ENCODE assay signal across 16 cellular contexts in the genomic region with DNA sequence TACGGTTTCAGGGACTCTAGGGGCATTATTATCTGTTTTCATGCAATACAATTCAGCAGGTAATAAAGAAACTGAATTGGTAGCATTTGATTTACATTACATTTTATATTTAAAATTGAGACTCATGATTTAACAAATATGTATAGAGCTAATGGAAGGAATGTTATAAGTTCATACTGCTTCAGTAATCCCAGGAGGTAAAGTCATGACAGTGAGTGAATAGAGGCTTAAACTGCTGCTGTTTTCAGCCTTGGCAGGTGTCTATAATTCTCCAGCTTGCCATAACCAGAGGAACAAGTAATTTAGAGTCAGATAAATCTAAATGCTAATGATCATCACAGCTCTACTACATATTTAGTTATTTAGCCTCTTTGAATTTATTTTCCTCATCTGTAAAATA.
DNase-seq lines count a peak whose midpoint lies in the region; ATAC-seq and TF ChIP-seq lines count a peak whose summit lies in the region.
"Had no signal": no experiment of that assay in that cellular context is flagged by ENCODE, and none has a peak within 500 bp of the region (broad histone marks: within the 10 kb centered on the region; RNA-seq: fewer than 3 reads in every experiment).

No MANE protein-coding gene starts in this region.

- intact Hi-C loops in right cardiac atrium (cut with DNase I) = no loop called here
- intact Hi-C loops in ovary (cut with DNase I) = no loop called here

- TF ChIP-seq RAD21 in neural cell (conservative IDR thresholded peaks at IDR 0.05) = no peak

- no peak overlapping the region for H3K4me3 ChIP-seq in Loucy (ENCODE audit: low read length, poor library complexity, severe bottlenecking)
- peak overlapping the region; percentile 36 for H3K4me3 ChIP-seq in neural cell (ENCODE audit: low read length)
- H3K4me3 ChIP-seq in right cardiac atrium (ENCODE audit: low read length) = no peak overlapping the region
- no peak overlapping the region for H3K4me3 ChIP-seq in ovary
- H3K4me3 ChIP-seq: A549; BLaER1 treated with 17β-estradiol and CSF1 and Interleukin-3, amounts not matched to agents 10 nM and 100 nM had no signal

- H2AFZ ChIP-seq in Loucy (ENCODE audit: low read length) (peak overlapping the region; percentile 49; the same call in 1 of the 2 replicates), neural cell (ENCODE audit: low read depth, low read length) (no peak overlapping the region)

- H4K20me1 ChIP-seq in Loucy (ENCODE audit: insufficient read depth, low read length, poor library complexity, severe bottlenecking) (no peaks in the 10 kb centered on the region), neural cell (ENCODE audit: insufficient read depth) (no peaks in the 10 kb centered on the region)
- H4K20me1 ChIP-seq: BLaER1 treated with 17β-estradiol and CSF1 and Interleukin-3, amounts not matched to agents 10 nM and 100 nM had no signal

- 39% methylated on average over 1 of the region's 1 CpG for WGBS in right cardiac atrium
- WGBS in ovary, 3 donors = 73 to 79% (median 78%) methylated on average over 1 of the region's 1 CpG

- TF ChIP-seq EP300 in neural cell (conservative IDR thresholded peaks at IDR 0.05; ENCODE audit: poor library complexity, severe bottlenecking) (peak; percentile 89), ovary (IDR thresholded peaks at IDR 0.05) (no peak)

- H3K9me2 ChIP-seq in Loucy (replicated peaks; ENCODE audit: low read depth, low read length) (no peaks in the 10 kb centered on the region), neural cell (ENCODE audit: insufficient read depth, low read length) (no peaks in the 10 kb centered on the region)

- H3K9ac ChIP-seq in Loucy (ENCODE audit: low read depth, low read length, poor library complexity, severe bottlenecking) = no peak overlapping the region
- H3K9ac ChIP-seq in neural cell (ENCODE audit: low read length) = no peak overlapping the region
- H3K9ac ChIP-seq: BLaER1 treated with 17β-estradiol and CSF1 and Interleukin-3, amounts not matched to agents 10 nM and 100 nM had no signal

- H3K36me3 ChIP-seq in Loucy (ENCODE audit: insufficient read depth, low read length) (no peaks in the 10 kb centered on the region), neural cell (ENCODE audit: insufficient read depth, low read length) (no peaks in the 10 kb centered on the region), ovary (no peaks in the 10 kb centered on the region)
- H3K36me3 ChIP-seq: BLaER1 treated with 17β-estradiol and CSF1 and Interleukin-3, amounts not matched to agents 10 nM and 100 nM had no signal

- H3K27ac ChIP-seq in neural cell (ENCODE audit: low read length) = peak overlapping the region; percentile 58
- no peak overlapping the region for H3K27ac ChIP-seq in right cardiac atrium (ENCODE audit: low read length)
- no peak overlapping the region for H3K27ac ChIP-seq in ovary
- H3K27ac ChIP-seq: A549; BLaER1 treated with 17β-estradiol and CSF1 and Interleukin-3, amounts not matched to agents 10 nM and 100 nM; C4-2B had no signal

- DNase-seq in NCI-H82 (lab: John Stamatoyannopoulos, UW) (peak; percentile 1), NCI-H82 treated with DMSO at 0.1 percent for 48 hours (lab: John Stamatoyannopoulos, UW; ENCODE audit: unreplicated experiment) (no peak), right cardiac atrium (no peak), ovary (no peak)
- DNase-seq: AML-193; Caco-2; Calu3; CD4-positive, alpha-beta T cell; CD8-positive, alpha-beta T cell; DMS79 treated with DMSO at 0.1 percent for 48 hours; GF-D8 had no signal

- no peak for TF ChIP-seq POLR2A in ovary (IDR thresholded peaks at IDR 0.05)

- no peaks in the 10 kb centered on the region for H3K4me1 ChIP-seq in Loucy (ENCODE audit: insufficient read depth, low read length, poor library complexity, severe bottlenecking)
- no peaks in the 10 kb centered on the region for H3K4me1 ChIP-seq in right cardiac atrium (ENCODE audit: control insufficient read depth, insufficient read depth, low read length)
- H3K4me1 ChIP-seq in ovary (ENCODE audit: insufficient read depth) = no peaks in the 10 kb centered on the region
- H3K4me1 ChIP-seq: A549; BLaER1 treated with 17β-estradiol and CSF1 and Interleukin-3, amounts not matched to agents 10 nM and 100 nM; Caco-2 had no signal

- no peaks in the 10 kb centered on the region for H3K79me2 ChIP-seq in Loucy (ENCODE audit: insufficient read depth, low read length)
- H3K79me2 ChIP-seq in neural cell (replicated peaks; ENCODE audit: insufficient read depth, low read length) = no peaks in the 10 kb centered on the region

- ATAC-seq in right cardiac atrium = no peak
- ATAC-seq: A549; CD8-positive, alpha-beta T cell had no signal

- no peaks in the 10 kb centered on the region for H3K9me3 ChIP-seq in Loucy (ENCODE audit: insufficient read depth, low read depth, low read length)
- no peaks in the 10 kb centered on the region for H3K9me3 ChIP-seq in neural cell (ENCODE audit: low read length)
- no peaks in the 10 kb centered on the region for H3K9me3 ChIP-seq in right cardiac atrium (ENCODE audit: control insufficient read depth, low read length)
- no peaks in the 10 kb centered on the region for H3K9me3 ChIP-seq in ovary
- H3K9me3 ChIP-seq: A549; BLaER1 treated with 17β-estradiol and CSF1 and Interleukin-3, amounts not matched to agents 10 nM and 100 nM; Caco-2 had no signal

- H3K4me2 ChIP-seq in Loucy (ENCODE audit: low read depth, low read length, poor library complexity, severe bottlenecking) (no peak overlapping the region), neural cell (ENCODE audit: low read length) (peak overlapping the region; percentile 12)
- H3K4me2 ChIP-seq: A549; BLaER1 treated with 17β-estradiol and CSF1 and Interleukin-3, amounts not matched to agents 10 nM and 100 nM had no signal

- H3K27me3 ChIP-seq in Loucy (ENCODE audit: insufficient read depth, low read length, poor library complexity, severe bottlenecking) (no peaks in the 10 kb centered on the region), neural cell (ENCODE audit: insufficient read depth, low read depth, low read length) (no peaks in the 10 kb centered on the region), right cardiac atrium (ENCODE audit: control insufficient read depth, insufficient read depth) (no peaks in the 10 kb centered on the region), ovary (no peaks in the 10 kb centered on the region)
- H3K27me3 ChIP-seq: BLaER1 treated with 17β-estradiol and CSF1 and Interleukin-3, amounts not matched to agents 10 nM and 100 nM had no signal

- H3F3A ChIP-seq in Loucy (ENCODE audit: low read depth) (no peaks in the 10 kb centered on the region), neural cell (ENCODE audit: insufficient read depth, low read length, poor library complexity, severe bottlenecking) (no peaks in the 10 kb centered on the region)

- TF ChIP-seq CTCF in Loucy (conservative IDR thresholded peaks at IDR 0.05; ENCODE audit: low read length) (no peak), neural cell (IDR thresholded peaks at IDR 0.05; ENCODE audit: poor library complexity, severe bottlenecking) (no peak), ovary (IDR thresholded peaks at IDR 0.05) (no peak)

TF ChIP-seq in neural cell, 6 proteins besides CTCF, POLR2A, EP300 and RAD21:
- no peak for TF ChIP-seq MXI1 (conservative IDR thresholded peaks at IDR 0.05; ENCODE audit: poor library complexity, severe bottlenecking)
- TF ChIP-seq SMC3 (conservative IDR thresholded peaks at IDR 0.05; ENCODE audit: poor library complexity) = no peak
- TF ChIP-seq POLR2AphosphoS5 (IDR thresholded peaks at IDR 0.05) = peak; percentile 69
- TF ChIP-seq, protein P1, sequence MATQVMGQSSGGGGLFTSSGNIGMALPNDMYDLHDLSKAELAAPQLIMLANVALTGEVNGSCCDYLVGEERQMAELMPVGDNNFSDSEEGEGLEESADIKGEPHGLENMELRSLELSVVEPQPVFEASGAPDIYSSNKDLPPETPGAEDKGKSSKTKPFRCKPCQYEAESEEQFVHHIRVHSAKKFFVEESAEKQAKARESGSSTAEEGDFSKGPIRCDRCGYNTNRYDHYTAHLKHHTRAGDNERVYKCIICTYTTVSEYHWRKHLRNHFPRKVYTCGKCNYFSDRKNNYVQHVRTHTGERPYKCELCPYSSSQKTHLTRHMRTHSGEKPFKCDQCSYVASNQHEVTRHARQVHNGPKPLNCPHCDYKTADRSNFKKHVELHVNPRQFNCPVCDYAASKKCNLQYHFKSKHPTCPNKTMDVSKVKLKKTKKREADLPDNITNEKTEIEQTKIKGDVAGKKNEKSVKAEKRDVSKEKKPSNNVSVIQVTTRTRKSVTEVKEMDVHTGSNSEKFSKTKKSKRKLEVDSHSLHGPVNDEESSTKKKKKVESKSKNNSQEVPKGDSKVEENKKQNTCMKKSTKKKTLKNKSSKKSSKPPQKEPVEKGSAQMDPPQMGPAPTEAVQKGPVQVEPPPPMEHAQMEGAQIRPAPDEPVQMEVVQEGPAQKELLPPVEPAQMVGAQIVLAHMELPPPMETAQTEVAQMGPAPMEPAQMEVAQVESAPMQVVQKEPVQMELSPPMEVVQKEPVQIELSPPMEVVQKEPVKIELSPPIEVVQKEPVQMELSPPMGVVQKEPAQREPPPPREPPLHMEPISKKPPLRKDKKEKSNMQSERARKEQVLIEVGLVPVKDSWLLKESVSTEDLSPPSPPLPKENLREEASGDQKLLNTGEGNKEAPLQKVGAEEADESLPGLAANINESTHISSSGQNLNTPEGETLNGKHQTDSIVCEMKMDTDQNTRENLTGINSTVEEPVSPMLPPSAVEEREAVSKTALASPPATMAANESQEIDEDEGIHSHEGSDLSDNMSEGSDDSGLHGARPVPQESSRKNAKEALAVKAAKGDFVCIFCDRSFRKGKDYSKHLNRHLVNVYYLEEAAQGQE (IDR thresholded peaks at IDR 0.05; ENCODE audit: borderline replicate concordance) = no peak
